8 cellular contexts compared by ENCODE assay signal in the genomic region with DNA sequence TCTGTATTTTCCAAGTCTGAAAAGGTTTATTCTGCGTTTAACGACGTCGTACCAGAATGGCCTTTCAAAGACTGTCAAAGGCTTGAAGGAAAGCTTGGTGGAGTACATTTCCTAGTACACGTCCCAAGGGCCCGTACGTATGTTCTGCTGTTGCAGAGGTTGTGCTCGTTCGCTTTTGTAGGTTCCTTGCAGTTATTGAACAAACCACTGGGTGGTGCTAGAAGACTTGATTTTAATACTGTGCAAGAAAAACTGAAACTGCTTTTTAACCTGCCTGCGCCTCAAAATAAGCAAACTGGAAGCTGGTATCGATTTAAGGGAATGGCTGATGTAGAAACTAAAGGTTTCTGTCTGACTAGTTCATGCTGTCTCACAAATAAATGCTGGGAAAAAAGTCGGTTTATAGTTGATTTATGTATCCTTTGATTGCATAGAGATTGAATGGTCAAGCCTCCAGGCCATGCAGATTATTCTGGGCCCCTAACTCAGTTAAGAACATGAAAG. TPM values are rescaled to one million over a fixed set of nuclear protein-coding genes. Genes with fewer than 3 reads are reported as not detected.
A peak's percentile ranks its signal among the peaks of the same experiment; 100 is the strongest.
DNase-seq lines count a peak whose midpoint lies in the region; ATAC-seq and TF ChIP-seq lines count a peak whose summit lies in the region.

No MANE protein-coding gene starts in this region.

- H3K27me3 ChIP-seq in CD8-positive, alpha-beta T cell (ENCODE audit: insufficient read depth, low read length): no peaks in the 10 kb centered on the region
- no peaks in the 10 kb centered on the region for H3K27me3 ChIP-seq in aorta (ENCODE audit: control insufficient read depth in 1 of 2, insufficient read depth in 2 of 2, low read length in 1 of 2)

- DNase-seq in CD8-positive, alpha-beta T cell: peak; percentile 42 to 72 (median 62)
- DNase-seq in M059J (ENCODE audit: low read depth): peak; percentile 83
- peak; percentile 81 for DNase-seq in SHP77 (lab: John Stamatoyannopoulos, UW)
- DNase-seq in activated naive CD4-positive, alpha-beta T cell treated with anti-CD3 and anti-CD28 coated beads, Interleukin-2, amount 10 ng/mL, durations not matched to agents 7 days and 5 days: peak; percentile 81
- peak; percentile 73 for DNase-seq in foreskin melanocyte
- no peak for DNase-seq in osteocyte (ENCODE audit: extremely low spot score, unreplicated experiment)
- DNase-seq in aorta: no peak

- intact Hi-C loops in CD8-positive, alpha-beta T cell (cut with DNase I, micrococcal nuclease): loop anchor here (1.0 to 10.0 kb wide), 4 partner anchors 171 to 330 kb away; no protein-coding TSS in a partner anchor
- intact Hi-C loops in aorta (cut with DNase I): loop anchor here (1.0 to 5.0 kb wide), 4 partner anchors 197 to 218 kb away; no protein-coding TSS in a partner anchor

- peaks cover 81% of the 10 kb centered on the region for H3K4me1 Mint-ChIP-seq in CD8-positive, alpha-beta T cell (ENCODE audit: low read depth)
- H3K4me1 Mint-ChIP-seq in activated naive CD4-positive, alpha-beta T cell treated with anti-CD3 and anti-CD28 coated beads, Interleukin-2, amount 10 ng/mL, durations not matched to agents 7 days and 5 days: peaks cover 80% of the 10 kb centered on the region
- H3K4me1 Mint-ChIP-seq in osteocyte (ENCODE audit: unreplicated experiment): peaks cover 64% of the 10 kb centered on the region

- peak; percentile 72 for ATAC-seq in CD8-positive, alpha-beta T cell
- ATAC-seq in GM21360 (IDR thresholded peaks at IDR 0.05; ENCODE audit: unreplicated experiment) (peak; percentile 56), aorta (ENCODE audit: low FRiP score) (peak; percentile 89)

- H3K27me3 Mint-ChIP-seq in CD8-positive, alpha-beta T cell (ENCODE audit: low read depth): no peaks in the 10 kb centered on the region
- no peaks in the 10 kb centered on the region for H3K27me3 Mint-ChIP-seq in activated naive CD4-positive, alpha-beta T cell treated with anti-CD3 and anti-CD28 coated beads, Interleukin-2, amount 10 ng/mL, durations not matched to agents 7 days and 5 days
- H3K27me3 Mint-ChIP-seq in osteocyte (ENCODE audit: unreplicated experiment): no peaks in the 10 kb centered on the region

- 5% methylated on average over 12 of the region's 12 CpGs for WGBS in aorta, 2 donors

- peak overlapping the region; percentile 45 for H3K27ac Mint-ChIP-seq in CD8-positive, alpha-beta T cell
- peak overlapping the region; percentile 64 for H3K27ac Mint-ChIP-seq in activated naive CD4-positive, alpha-beta T cell treated with anti-CD3 and anti-CD28 coated beads, Interleukin-2, amount 10 ng/mL, durations not matched to agents 7 days and 5 days
- H3K27ac Mint-ChIP-seq in osteocyte (ENCODE audit: unreplicated experiment): peak overlapping the region; percentile 43

- H3K4me3 Mint-ChIP-seq in CD8-positive, alpha-beta T cell: peak overlapping the region; percentile 53
- H3K4me3 Mint-ChIP-seq in activated naive CD4-positive, alpha-beta T cell treated with anti-CD3 and anti-CD28 coated beads, Interleukin-2, amount 10 ng/mL, durations not matched to agents 7 days and 5 days: peak overlapping the region; percentile 27
- H3K4me3 Mint-ChIP-seq in osteocyte (ENCODE audit: unreplicated experiment): no peak overlapping the region

- peaks cover 45% of the 10 kb centered on the region for H3K4me1 ChIP-seq in CD8-positive, alpha-beta T cell (ENCODE audit: insufficient read depth, low read length)
- H3K4me1 ChIP-seq in aorta (ENCODE audit: control insufficient read depth in 1 of 2, insufficient read depth in 2 of 2, low read length in 2 of 2): no peaks in the 10 kb centered on the region

- no peaks in the 10 kb centered on the region for H3K36me3 ChIP-seq in CD8-positive, alpha-beta T cell (ENCODE audit: insufficient read depth, low read length)
- H3K36me3 ChIP-seq in aorta (ENCODE audit: control insufficient read depth in 1 of 2, insufficient read depth in 2 of 2, low read length in 1 of 2): no peaks in the 10 kb centered on the region

- no peak overlapping the region for H3K27ac ChIP-seq in CD8-positive, alpha-beta T cell (ENCODE audit: low read depth, low read length)
- H3K27ac ChIP-seq in aorta (ENCODE audit: low read depth in 1 of 2, low read length in 2 of 2): no peak overlapping the region

- POLR2A ChIA-PET in CD8-positive, alpha-beta T cell (lab: Charles Lee): interaction anchor here (1.0 kb wide), 1 partner anchor 200 kb away, joined by 3 read pairs; no protein-coding TSS in a partner anchor

- peak; percentile 93 for TF ChIP-seq CTCF in CD8-positive, alpha-beta T cell (IDR thresholded peaks at IDR 0.05)
- TF ChIP-seq CTCF in osteocyte (IDR thresholded peaks at IDR 0.05): peak; percentile 86

- no peaks in the 10 kb centered on the region for H3K9me3 Mint-ChIP-seq in CD8-positive, alpha-beta T cell
- H3K9me3 Mint-ChIP-seq in activated naive CD4-positive, alpha-beta T cell treated with anti-CD3 and anti-CD28 coated beads, Interleukin-2, amount 10 ng/mL, durations not matched to agents 7 days and 5 days: no peaks in the 10 kb centered on the region
- no peaks in the 10 kb centered on the region for H3K9me3 Mint-ChIP-seq in osteocyte (ENCODE audit: unreplicated experiment)

- no peak overlapping the region for H3K4me3 ChIP-seq in CD8-positive, alpha-beta T cell (ENCODE audit: low read depth, low read length)
- no peak overlapping the region for H3K4me3 ChIP-seq in aorta (ENCODE audit: low read length in 2 of 2)

- H3K36me3 Mint-ChIP-seq in CD8-positive, alpha-beta T cell: peaks cover 22% of the 10 kb centered on the region
- peaks cover 26% of the 10 kb centered on the region for H3K36me3 Mint-ChIP-seq in activated naive CD4-positive, alpha-beta T cell treated with anti-CD3 and anti-CD28 coated beads, Interleukin-2, amount 10 ng/mL, durations not matched to agents 7 days and 5 days
- H3K36me3 Mint-ChIP-seq in osteocyte (ENCODE audit: unreplicated experiment): peaks cover 4% of the 10 kb centered on the region

- no peaks in the 10 kb centered on the region for H3K9me3 ChIP-seq in CD8-positive, alpha-beta T cell (ENCODE audit: low read length)
- no peaks in the 10 kb centered on the region for H3K9me3 ChIP-seq in aorta (ENCODE audit: control insufficient read depth, low read length)

- CTCF ChIA-PET in CD8-positive, alpha-beta T cell (lab: Charles Lee): interaction anchor here (0.6 to 10.3 kb wide), 39 partner anchors 8 to 468 kb away, joined by 3 to 165 read pairs (median 4); no protein-coding TSS in a partner anchor
- CTCF ChIA-PET in activated naive CD4-positive, alpha-beta T cell treated with anti-CD3 and anti-CD28 coated beads, Interleukin-2, amount 10 ng/mL, durations not matched to agents 7 days and 5 days (lab: Charles Lee): interaction anchor here (0.6 to 11.9 kb wide), 29 partner anchors 10 to 301 kb away, joined by 3 to 173 read pairs (median 4); no protein-coding TSS in a partner anchor

RNA-seq across cellular contexts. Expression of gene USP10, which starts 54.6 kb away (rescaled TPM):
- 100 to 1,000 TPM; 104 to 107 TPM for total RNA-seq in CD8-positive, alpha-beta T cell
- 66.8 and 80.6 TPM in 2 replicates for total RNA-seq in M059J (2014; rRNA removed; shearing (Covaris generic))
- total RNA-seq in osteocyte (46.3 and 56.6 TPM in 2 replicates), aorta (10 to 100 TPM; 53.4 to 59.4 TPM)
- 10 to 100 TPM; 14.0 to 26.8 TPM for polyA plus RNA-seq in aorta

Comparison
In these comparisons a context has a peak if more than half of its experiments do, and no peak if none do; other contexts are left out.
1. DNase-seq: peak in CD8-positive, alpha-beta T cell (7 of 7), M059J (single experiment), SHP77 (2 of 2), activated naive CD4-positive, alpha-beta T cell treated with anti-CD3 and anti-CD28 coated beads, Interleukin-2, amount 10 ng/mL, durations not matched to agents 7 days and 5 days (single experiment) and foreskin melanocyte (single experiment); none in osteocyte (single experiment) and aorta (0 of 2).
2. Peak in every context shown above with its lines, with median percentiles within 50 percentile points of each other: ATAC-seq and H3K27ac Mint-ChIP-seq.